Comparison of ENCODE assay signal across 8 cellular contexts in genomic region chr1:6199298-6200187, GRCh38. TPM values are rescaled to one million over a fixed set of nuclear protein-coding genes. Genes with fewer than 3 reads are reported as not detected.
A peak's percentile ranks its signal among the peaks of the same experiment; 100 is the strongest.
DNase-seq lines count a peak whose midpoint lies in the region; ATAC-seq and TF ChIP-seq lines count a peak whose summit lies in the region.

TSS of gene RPL22 (minus strand) at chr1:6199595. CDS start at chr1:6199573, 22 bp downstream.

- H3K9me3 Mint-ChIP-seq in type B pancreatic cell: no peaks in the 10 kb centered on the region

- in situ Hi-C loops in GM13976 (cut with MboI; ENCODE audit: low sequenced_read_pairs, unreplicated experiment): no loop called here

- DNase-seq in GM13976 (ENCODE audit: low spot score): peak; percentile 94
- peak; percentile 94 for DNase-seq in NCI-H146 treated with DMSO at 0.1 percent for 48 hours (lab: John Stamatoyannopoulos, UW; ENCODE audit: unreplicated experiment)
- peak; percentile 99 for DNase-seq in amniotic epithelial cell (ENCODE audit: low read depth)
- DNase-seq in heart left ventricle: peak; percentile 98 to 99 (median 98)
- peak; percentile 99 for DNase-seq in pons (ENCODE audit: low spot score)
- DNase-seq in type B pancreatic cell (ENCODE audit: extremely low spot score, unreplicated experiment): peak; percentile 96

- H3K36me3 Mint-ChIP-seq in type B pancreatic cell: peaks cover 18% of the 10 kb centered on the region

- H3K27me3 Mint-ChIP-seq in type B pancreatic cell: no peaks in the 10 kb centered on the region

- peak; percentile 94 for ATAC-seq in HG02870 (IDR thresholded peaks at IDR 0.05; ENCODE audit: unreplicated experiment)
- peak; percentile 97 to 99 (median 98) for ATAC-seq in heart left ventricle

- intact Hi-C loops in T-helper 1 cell treated with Interleukin-12 subunit alpha and Interleukin-12 subunit beta and Interleukin-4 antibody, amounts not matched to agents 30 ng/mL and 1 ng/mL, for 36 hours (cut with micrococcal nuclease): loop anchor here (1.0 to 5.0 kb wide), 11 partner anchors 10 to 502 kb away; partner anchors contain the start of genes DNAJC11, ICMT, NOL9 and PHF13
- intact Hi-C loops in heart left ventricle (cut with DNase I): loop anchor here in 5 of 10 donors (2.0 to 10.0 kb wide), 5 partner anchors 37 to 147 kb away; partner anchors contain the start of gene ICMT (in 3 of the 5)

- H3K9me3 ChIP-seq in heart left ventricle: no peaks in the 10 kb centered on the region

- TF ChIP-seq CTCF in GM13976 (IDR thresholded peaks at IDR 0.05; ENCODE audit: borderline replicate concordance, control extremely low read depth, extremely low read depth, insufficient read depth, missing control alignments) (no peak), heart left ventricle (IDR thresholded peaks at IDR 0.05) (peak in 1 of 12 donors; percentile 10), type B pancreatic cell (conservative IDR thresholded peaks at IDR 0.05) (no peak)

- peak within 1 kb of the TSS; percentile 77 to 100 (median 89) for H3K4me3 ChIP-seq in heart left ventricle

- peak within 1 kb of the TSS; percentile 90 for H3K4me3 Mint-ChIP-seq in type B pancreatic cell

- peaks cover 0 to 32% (median 27%) of the 10 kb centered on the region in 9 donors for H3K36me3 ChIP-seq in heart left ventricle

- peak within 1 kb of the TSS; percentile 98 for H3K27ac Mint-ChIP-seq in type B pancreatic cell

- TF ChIP-seq POLR2A in heart left ventricle (IDR thresholded peaks at IDR 0.05): peak in 1 of 2 donors; percentile 78

- 0 to 1% (median 1%) methylated on average over 31 to 53 of the region's 53 CpGs for WGBS in heart left ventricle, 4 donors

- no peaks in the 10 kb centered on the region for H3K27me3 ChIP-seq in heart left ventricle

- peak within 1 kb of the TSS; percentile 66 to 93 (median 84) for H3K27ac ChIP-seq in heart left ventricle

- H3K4me1 ChIP-seq in heart left ventricle: peaks cover 8 to 31% (median 21%) of the 10 kb centered on the region in 12 donors

- H3K4me1 Mint-ChIP-seq in type B pancreatic cell (ENCODE audit: unreplicated experiment): peaks cover 32% of the 10 kb centered on the region

RNA-seq across cellular contexts. Expression of gene RPL22, which starts in this region (rescaled TPM):
- 318 and 345 TPM in 2 replicates for total RNA-seq in T-helper 1 cell treated with Interleukin-12 subunit alpha and Interleukin-12 subunit beta and Interleukin-4 antibody, amounts not matched to agents 30 ng/mL and 1 ng/mL, for 36 hours
- total RNA-seq in heart left ventricle: 100 to 1,000 TPM in 7 of 9 donors, 10 to 100 TPM in 2; 63.6 to 343 (median 241) TPM
- 100 to 1,000 TPM; 198 to 353 TPM for polyA plus RNA-seq in heart left ventricle
- total RNA-seq in type B pancreatic cell (ENCODE audit: low replicate concordance): 499 and 541 TPM in 2 replicates

Comparison
In these comparisons a context has a peak if more than half of its experiments do, and no peak if none do; other contexts are left out.
1. Peak in every context shown above with its lines: DNase-seq, ATAC-seq, H3K4me3 ChIP-seq and H3K27ac ChIP-seq.